13 cellular contexts compared by ENCODE assay signal in the genomic region with DNA sequence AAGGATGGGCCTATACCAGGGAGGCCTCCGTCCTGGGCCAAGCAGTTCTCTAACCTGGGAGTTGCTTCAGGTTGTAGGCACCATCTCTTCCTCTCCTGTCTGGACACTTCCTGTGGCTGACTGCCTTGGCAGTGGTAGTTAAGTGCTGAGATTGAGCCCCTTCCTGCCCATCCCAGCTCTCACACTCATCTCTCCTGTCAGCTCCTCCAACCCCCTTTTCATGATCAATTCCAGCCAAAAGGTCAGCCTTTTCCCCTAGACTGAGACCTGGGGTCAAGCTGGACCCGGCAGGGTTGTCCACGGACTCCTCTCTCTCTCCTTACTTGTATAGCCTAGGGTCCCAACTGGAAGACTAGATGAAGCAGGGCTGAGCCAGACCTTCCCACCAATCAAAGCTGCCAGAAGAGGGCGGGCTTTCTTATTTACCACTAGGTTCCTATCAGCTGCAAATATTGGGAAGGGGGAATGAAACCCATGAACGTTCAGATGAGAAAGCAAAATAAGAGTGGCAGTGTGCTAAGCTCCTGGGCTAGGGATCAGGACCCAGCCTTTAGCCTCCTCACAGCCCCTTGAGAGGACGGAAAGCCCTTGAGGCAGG. TPM values are rescaled to one million over a fixed set of nuclear protein-coding genes. Genes with fewer than 3 reads are reported as not detected.
DNase-seq lines count a peak whose midpoint lies in the region; ATAC-seq and TF ChIP-seq lines count a peak whose summit lies in the region.
"Had no signal": no experiment of that assay in that cellular context is flagged by ENCODE, and none has a peak within 500 bp of the region (broad histone marks: within the 10 kb centered on the region; RNA-seq: fewer than 3 reads in every experiment).

No MANE protein-coding gene starts in this region.

- no peaks in the 10 kb centered on the region for H3K27me3 ChIP-seq in PC-3 (ENCODE audit: low read length)
- H3K27me3 ChIP-seq: testis had no signal

- H3K4me3 ChIP-seq in GM12864 (ENCODE audit: low read depth, low read length) (no peak overlapping the region), PC-3 (ENCODE audit: low read length) (no peak overlapping the region), fibroblast of pulmonary artery (replicated peaks; ENCODE audit: low read depth, low read length) (no peak overlapping the region)
- H3K4me3 ChIP-seq: testis had no signal

- peaks cover 6% of the 10 kb centered on the region; the same call in 1 of the 2 replicates for H3K36me3 ChIP-seq in PC-3 (ENCODE audit: low read depth, low read length)

- BruUV-seq in PC-3 (replicated peaks; lab: Mats Ljungman, UMichigan), result TSS peak; percentile 4

- H3K79me2 ChIP-seq in PC-3 (ENCODE audit: low read length), result no peaks in the 10 kb centered on the region

- CTCF ChIA-PET in PC-3 (lab: Charles Lee), result no interaction called here

- no peak overlapping the region for H3K27ac Mint-ChIP-seq in activated naive CD4-positive, alpha-beta T cell treated with anti-CD3 and anti-CD28 coated beads, Interleukin-2, amount 50 U/mL, for 72 hours
- H3K27ac Mint-ChIP-seq: dendritic cell treated with granulocyte-macrophage colony-stimulating factor and Interleukin-4, amounts not matched to agents 40 ng/mL and 50 ng/mL, for 4 days had no signal

- TF ChIP-seq CTCF in 22Rv1 (IDR thresholded peaks at IDR 0.05) (peak; percentile 31), GM12864 (IDR thresholded peaks at IDR 0.05; ENCODE audit: low read depth, low read length, missing control alignments) (peak; percentile 2), PC-3 (conservative IDR thresholded peaks at IDR 0.05; ENCODE audit: low read depth, low read length) (peak; percentile 43; the same call in 1 of the 2 replicates), fibroblast of pulmonary artery (IDR thresholded peaks at IDR 0.05; ENCODE audit: low read length, missing control alignments) (peak; percentile 10)

- peaks cover 5% of the 10 kb centered on the region for H3F3A ChIP-seq in PC-3 (ENCODE audit: low read length, unreplicated experiment)

- H3K36me3 Mint-ChIP-seq in activated naive CD4-positive, alpha-beta T cell treated with anti-CD3 and anti-CD28 coated beads, Interleukin-2, amount 50 U/mL, for 72 hours, result no peaks in the 10 kb centered on the region

- no peaks in the 10 kb centered on the region for H4K20me1 ChIP-seq in PC-3 (ENCODE audit: low read length)

- POLR2A ChIA-PET in PC-3 (lab: Charles Lee; ENCODE audit: unreplicated experiment), result no interaction called here

- H3K9me2 ChIP-seq in PC-3 (replicated peaks; ENCODE audit: low read length), result no peaks in the 10 kb centered on the region

- H3K9ac ChIP-seq in PC-3 (ENCODE audit: low read length), result no peak overlapping the region

- no peaks in the 10 kb centered on the region for H3K9me3 ChIP-seq in PC-3 (ENCODE audit: low read length)
- H3K9me3 ChIP-seq: testis had no signal

- intact Hi-C loops in PC-3 (cut with micrococcal nuclease), result no loop called here

- no peak overlapping the region for H2AFZ ChIP-seq in PC-3 (ENCODE audit: low read length)

- ATAC-seq in PC-3, result no peak
- no peak for ATAC-seq in activated naive CD4-positive, alpha-beta T cell treated with anti-CD3 and anti-CD28 coated beads, Interleukin-2, amount 50 U/mL, for 72 hours

- H3K27ac ChIP-seq in 22Rv1 (no peak overlapping the region), PC-3 (ENCODE audit: low read length) (no peak overlapping the region)
- H3K27ac ChIP-seq: testis had no signal

- no peaks in the 10 kb centered on the region for H3K9me3 Mint-ChIP-seq in activated naive CD4-positive, alpha-beta T cell treated with anti-CD3 and anti-CD28 coated beads, Interleukin-2, amount 50 U/mL, for 72 hours
- H3K9me3 Mint-ChIP-seq: dendritic cell treated with granulocyte-macrophage colony-stimulating factor and Interleukin-4, amounts not matched to agents 40 ng/mL and 50 ng/mL, for 4 days had no signal

- DNase-seq in GM12864 (ENCODE audit: low read depth) (no peak), PC-3 (no peak), fibroblast of pulmonary artery (ENCODE audit: low read depth) (peak; percentile 3), NCI-H2029 (lab: John Stamatoyannopoulos, UW) (no peak), kidney glomerular epithelial cell (lab: John Stamatoyannopoulos, UW) (no peak), ecto neural progenitor cell (ENCODE audit: low spot score) (no peak)
- DNase-seq in activated naive CD4-positive, alpha-beta T cell treated with anti-CD3 and anti-CD28 coated beads, Interleukin-2, amount 50 U/mL, for 72 hours (ENCODE audit: low spot score in 2 of 2), result no peak
- DNase-seq: activated T-cell treated with anti-CD3 and anti-CD28 coated beads, Interleukin-2, amount 50 U/mL, for 1 hour; NCI-H2227 treated with DMSO at 0.1 percent for 48 hours; stimulated activated CD4-positive, alpha-beta T cell treated with anti-CD3 and anti-CD28 coated beads, Interleukin-2, amount 100 ng/mL, for 48 hours; testis had no signal

- H3K4me1 ChIP-seq in PC-3 (ENCODE audit: insufficient read depth, low read length), result peaks cover 12% of the 10 kb centered on the region
- H3K4me1 ChIP-seq: testis had no signal

- no peak overlapping the region for H3K4me2 ChIP-seq in PC-3 (ENCODE audit: low read length)

RNA-seq across cellular contexts. Expression of gene KDM5C, which starts 34.5 kb away (rescaled TPM):
- 89.8 and 159 TPM in 2 replicates for total RNA-seq in PC-3 (2014; rRNA removed)
- total RNA-seq in activated naive CD4-positive, alpha-beta T cell treated with anti-CD3 and anti-CD28 coated beads, Interleukin-2, amount 50 U/mL, for 72 hours, result 100 to 1,000 TPM; 101 to 110 TPM
